ENCODE assay signal across 9 cellular contexts in genomic region chrX:155457761-155458447, GRCh38. TPM values are rescaled to one million over a fixed set of nuclear protein-coding genes. Genes with fewer than 3 reads are reported as not detected.
A peak's percentile ranks its signal among the peaks of the same experiment; 100 is the strongest.
DNase-seq lines count a peak whose midpoint lies in the region; ATAC-seq and TF ChIP-seq lines count a peak whose summit lies in the region.
"Not testable (repeated sequence)": the region's sequence is repeated elsewhere in the genome, so short reads cannot be mapped to it uniquely, and the experiment has no call there.
"Had no signal": no experiment of that assay in that cellular context is flagged by ENCODE, and none has a peak within 500 bp of the region (broad histone marks: within the 10 kb centered on the region; RNA-seq: fewer than 3 reads in every experiment).

No MANE protein-coding gene starts in this region.

- not testable (repeated sequence) for H3K27me3 ChIP-seq in DND-41 (ENCODE audit: insufficient read depth, low read length, poor library complexity); foreskin keratinocyte

- not testable (repeated sequence) for H3K4me3 ChIP-seq in DND-41 (ENCODE audit: low read depth in 1 of 2, low read length in 2 of 2)

- not testable (repeated sequence) for H3K4me1 Mint-ChIP-seq in natural killer cell

- not testable (repeated sequence) for H3K27ac ChIP-seq in DND-41 (ENCODE audit: low read length); foreskin keratinocyte

- H4K20me1 ChIP-seq in DND-41 (ENCODE audit: insufficient read depth, low read length): not testable (repeated sequence)

- ATAC-seq in DND-41 (ENCODE audit: insufficient read depth, low read depth) (peak; percentile 72), GM19328 (IDR thresholded peaks at IDR 0.05; ENCODE audit: unreplicated experiment) (peak; percentile 57), GM21576 (IDR thresholded peaks at IDR 0.05; ENCODE audit: unreplicated experiment) (peak; percentile 51), HG02884 (IDR thresholded peaks at IDR 0.05; ENCODE audit: unreplicated experiment) (peak; percentile 51), HG03196 (IDR thresholded peaks at IDR 0.05; ENCODE audit: unreplicated experiment) (peak; percentile 66), SK-N-SH treated with all-trans-retinoic acid at 6 μM for 48 hours (peak; percentile 78), foreskin keratinocyte (peak; percentile 77), natural killer cell (peak; percentile 53 to 71 (median 70))

- H3K79me2 ChIP-seq in DND-41 (ENCODE audit: insufficient read depth, low read length): not testable (repeated sequence)

- H3K4me3 Mint-ChIP-seq in natural killer cell: not testable (repeated sequence)

- not testable (repeated sequence) for H3K4me2 ChIP-seq in DND-41 (ENCODE audit: insufficient read depth, low read length)

- not testable (repeated sequence) for H3K36me3 Mint-ChIP-seq in natural killer cell

- not testable (repeated sequence) for DNase-seq in DND-41, foreskin keratinocyte, natural killer cell

- H3K9me3 Mint-ChIP-seq in natural killer cell: not testable (repeated sequence)

- not testable (repeated sequence) for H2AFZ ChIP-seq in DND-41 (ENCODE audit: low read depth, low read length)

- not testable (repeated sequence) for H3K4me1 ChIP-seq in DND-41 (ENCODE audit: insufficient read depth, low read length); foreskin keratinocyte

- not testable (repeated sequence) for TF ChIP-seq CTCF in DND-41 (IDR thresholded peaks at IDR 0.05; ENCODE audit: borderline replicate concordance, extremely low read depth, low read length, poor library complexity, severe bottlenecking); foreskin keratinocyte (conservative IDR thresholded peaks at IDR 0.05); natural killer cell (IDR thresholded peaks at IDR 0.05)

- not testable (repeated sequence) for H3K27me3 Mint-ChIP-seq in natural killer cell (ENCODE audit: low read depth in 2 of 2)

- not testable (repeated sequence) for H3K36me3 ChIP-seq in DND-41 (ENCODE audit: insufficient read depth, low read length)

- H3K9me3 ChIP-seq in DND-41 (ENCODE audit: insufficient read depth, low read length, severe bottlenecking): not testable (repeated sequence)

- not testable (repeated sequence) for H3K9ac ChIP-seq in DND-41 (ENCODE audit: low read depth, low read length)

- not testable (repeated sequence) for H3K27ac Mint-ChIP-seq in natural killer cell

- intact Hi-C loops in natural killer cell (cut with micrococcal nuclease): not testable (repeated sequence)

RNA-seq across cellular contexts. Expression of gene F8A3, which starts 0.5 kb away (rescaled TPM):
- total RNA-seq in foreskin keratinocyte: not detected in 2 replicates
- 0.02 and 0.06 TPM in 2 replicates for polyA plus RNA-seq in foreskin keratinocyte
- total RNA-seq in natural killer cell: 10 to 100 TPM in 2 of 3 donors, 1 to 10 TPM in 1; 7.1 to 33.8 (median 15.6) TPM
- total RNA-seq: Daoy had no signal
